Comparison of ENCODE assay signal across 16 cellular contexts in genomic region chr5:169567079-169567478, GRCh38. TPM values are rescaled to one million over a fixed set of nuclear protein-coding genes. Genes with fewer than 3 reads are reported as not detected.
DNase-seq lines count a peak whose midpoint lies in the region; ATAC-seq and TF ChIP-seq lines count a peak whose summit lies in the region.
"Had no signal": no experiment of that assay in that cellular context is flagged by ENCODE, and none has a peak within 500 bp of the region (broad histone marks: within the 10 kb centered on the region; RNA-seq: fewer than 3 reads in every experiment).

No MANE protein-coding gene starts in this region.

- H3K36me3 ChIP-seq in A673 (ENCODE audit: insufficient read depth, low read length, poor library complexity, severe bottlenecking) (no peaks in the 10 kb centered on the region), HCT116 (ENCODE audit: control insufficient read depth in 1 of 2, insufficient read depth in 2 of 2, low read length in 2 of 2) (no peaks in the 10 kb centered on the region), SK-N-SH (replicated peaks in 1 of 2; ENCODE audit: control insufficient read depth in 1 of 2, insufficient read depth in 2 of 2, low read length in 1 of 2) (no peaks in the 10 kb centered on the region)

- H3K9me2 ChIP-seq in HCT116 (ENCODE audit: insufficient read depth) (no peaks in the 10 kb centered on the region), SK-N-SH (no peaks in the 10 kb centered on the region)

- no peaks in the 10 kb centered on the region for H3K4me1 ChIP-seq in A673 (ENCODE audit: insufficient read depth, low read length, poor library complexity, severe bottlenecking)
- H3K4me1 ChIP-seq in HCT116 (ENCODE audit: control insufficient read depth in 1 of 2, insufficient read depth in 2 of 2, low read length in 2 of 2), result no peaks in the 10 kb centered on the region
- no peaks in the 10 kb centered on the region for H3K4me1 ChIP-seq in SK-N-SH (ENCODE audit: control insufficient read depth in 1 of 2, insufficient read depth in 2 of 2, low read depth in 1 of 2, low read length in 1 of 2)

- ATAC-seq in HCT116 (no peak), HG02870 (IDR thresholded peaks at IDR 0.05; ENCODE audit: unreplicated experiment) (no peak), HG03135 (IDR thresholded peaks at IDR 0.05; ENCODE audit: unreplicated experiment) (no peak), GM21381 (IDR thresholded peaks at IDR 0.05; ENCODE audit: unreplicated experiment) (no peak)

- H4K20me1 ChIP-seq in HCT116 (ENCODE audit: insufficient read depth) (no peaks in the 10 kb centered on the region), SK-N-SH (ENCODE audit: insufficient read depth) (no peaks in the 10 kb centered on the region)

- no peaks in the 10 kb centered on the region for H3K79me2 ChIP-seq in HCT116 (ENCODE audit: insufficient read depth, low read length)
- H3K79me2 ChIP-seq in SK-N-SH (ENCODE audit: insufficient read depth), result no peaks in the 10 kb centered on the region

- TF ChIP-seq CTCF in A673 (conservative IDR thresholded peaks at IDR 0.05; ENCODE audit: low read depth, low read length) (no peak), HCT116 (IDR thresholded peaks at IDR 0.05 in 2 of 3, conservative IDR thresholded peaks at IDR 0.05 in 1 of 3; ENCODE audit: borderline replicate concordance in 1 of 3, insufficient read depth in 1 of 3, low read depth in 2 of 3, low read length in 2 of 3) (no peak), SK-N-SH (IDR thresholded peaks at IDR 0.05) (no peak)

- no peak for TF ChIP-seq EP300 in SK-N-SH (IDR thresholded peaks at IDR 0.05; ENCODE audit: borderline replicate concordance in 1 of 2, low read depth in 1 of 2, low read length in 1 of 2)

- H3K9ac ChIP-seq in HCT116 (ENCODE audit: low read length) (no peak overlapping the region), SK-N-SH (no peak overlapping the region)

- RAD21 ChIA-PET in HCT116 (lab: Charles Lee; ENCODE audit: low non-redundant PET in 1 of 2, low total read pairs in 2 of 2, uncharacterized antibody in 2 of 2, unreplicated experiment in 2 of 2), result no interaction called here

- WGBS in SK-N-SH (ENCODE audit: low lambda C conversion rate), result 89% methylated on average over 2 of the region's 2 CpGs

- CTCF ChIA-PET in A673 (lab: Charles Lee), result no interaction called here
- CTCF ChIA-PET in HCT116 (lab: Charles Lee), result no interaction called here
- CTCF ChIA-PET in SK-N-SH (lab: Yijun Ruan, JAX), result interaction anchor here (1.0 to 1.8 kb wide), 3 partner anchors 10 to 564 kb away, joined by 3 to 5 read pairs (median 3); no protein-coding TSS in a partner anchor

- no peak for TF ChIP-seq POLR2A in HCT116 (IDR thresholded peaks at IDR 0.05; ENCODE audit: borderline replicate concordance, extremely low read depth, insufficient read depth, insufficient read length)

- POLR2A ChIA-PET in A673 (lab: Charles Lee; ENCODE audit: low non-redundant PET) (no interaction called here), HCT116 (lab: Charles Lee) (no interaction called here), SK-N-SH (lab: Yijun Ruan, JAX) (no interaction called here)

- BruUV-seq in A673 (replicated peaks; lab: Mats Ljungman, UMichigan) (no TSS peak), HCT116 (replicated peaks; lab: Mats Ljungman, UMichigan) (no TSS peak)

- DNase-seq in A673 (ENCODE audit: low spot score), result peak; percentile 15
- DNase-seq in HCT116 (ENCODE audit: low read depth, low spot score), result no peak
- no peak for DNase-seq in SK-N-SH
- DNase-seq in fibroblast of peridontal ligament (ENCODE audit: extremely low read depth), result peak; percentile 32
- DNase-seq in NCI-H446 treated with DMSO at 0.1 percent for 48 hours (lab: John Stamatoyannopoulos, UW), result no peak
- DNase-seq: activated B cell treated with CpG ODN at 0.5 μM for 24 hours, activated T-cell treated with anti-CD3 and anti-CD28 coated beads for 4 hours, AML-193, DMS153, immature natural killer cell, Karpas-422, midbrain had no signal

- H3K4me2 ChIP-seq in HCT116 (ENCODE audit: low read length) (no peak overlapping the region), SK-N-SH (no peak overlapping the region)

- intact Hi-C loops in A673 (cut with micrococcal nuclease; ENCODE audit: unreplicated experiment) (no loop called here), HCT116 (cut with micrococcal nuclease) (no loop called here)

- peaks cover 67% of the 10 kb centered on the region for H3K27me3 ChIP-seq in A673 (replicated peaks; ENCODE audit: insufficient read depth, low read depth, low read length, poor library complexity)
- H3K27me3 ChIP-seq in HCT116 (ENCODE audit: insufficient read depth, low read length), result peaks cover 20% of the 10 kb centered on the region; the same call in 1 of the 2 replicates
- H3K27me3 ChIP-seq in SK-N-SH (ENCODE audit: insufficient read depth), result no peaks in the 10 kb centered on the region

- H3K9me3 ChIP-seq in A673 (ENCODE audit: low read depth, low read length, poor library complexity, severe bottlenecking) (no peaks in the 10 kb centered on the region), HCT116 (ENCODE audit: control insufficient read depth in 1 of 2, insufficient read depth in 1 of 2, low read depth in 1 of 2, low read length in 2 of 2) (no peaks in the 10 kb centered on the region), SK-N-SH (no peaks in the 10 kb centered on the region)

- H3K4me3 ChIP-seq in A673 (ENCODE audit: low read depth, low read length, poor library complexity, severe bottlenecking) (no peak overlapping the region), HCT116 (replicated peaks in 1 of 2; ENCODE audit: low read depth in 1 of 2, low read length in 2 of 2) (no peak overlapping the region), SK-N-SH (ENCODE audit: low read depth in 2 of 2, low read length in 1 of 2) (no peak overlapping the region)
- H3K4me3 ChIP-seq: SK-N-MC had no signal

- no peak for TF ChIP-seq RAD21 in HCT116 (IDR thresholded peaks at IDR 0.05; ENCODE audit: low read depth)
- TF ChIP-seq RAD21 in SK-N-SH (IDR thresholded peaks at IDR 0.05; ENCODE audit: low read length), result no peak

- H3K27ac ChIP-seq in A673 (ENCODE audit: low read depth, low read length, poor library complexity, severe bottlenecking), result no peak overlapping the region
- H3K27ac ChIP-seq in HCT116 (ENCODE audit: low read depth, low read length), result no peak overlapping the region
- H3K27ac ChIP-seq in SK-N-SH (ENCODE audit: low read depth in 2 of 2, low read length in 1 of 2), result no peak overlapping the region
- H3K27ac ChIP-seq: SK-N-MC had no signal

- peaks cover 9% of the 10 kb centered on the region for H3F3A ChIP-seq in SK-N-SH (replicated peaks; ENCODE audit: insufficient read depth)

- no peak overlapping the region for H2AFZ ChIP-seq in HCT116 (ENCODE audit: low read depth, low read length, poor library complexity, severe bottlenecking)
- no peak overlapping the region for H2AFZ ChIP-seq in SK-N-SH (ENCODE audit: low read depth)

TF ChIP-seq in HCT116, 20 proteins besides CTCF, POLR2A, EP300 and RAD21 (continues in another document):
- TF ChIP-seq ATF3 (IDR thresholded peaks at IDR 0.05) (no peak), ZNF274 (IDR thresholded peaks at IDR 0.05; ENCODE audit: low read depth, low read length) (no peak)

TF ChIP-seq in SK-N-SH, 30 proteins besides CTCF, POLR2A, EP300 and RAD21:
- TF ChIP-seq FOSL2 (IDR thresholded peaks at IDR 0.05; ENCODE audit: borderline replicate concordance, low read depth) (no peak), REST (IDR thresholded peaks at IDR 0.05; ENCODE audit: low read depth, low read length) (peak; percentile 97)

RNA-seq across cellular contexts. Expression of gene SPDL1, which starts 16.5 kb away (rescaled TPM):
- total RNA-seq in A673 (2021) (50.2 and 57.6 TPM in 2 replicates), HCT116 (2021; ENCODE audit: unreplicated experiment) (28.5 TPM)
- 11.7 and 21.5 TPM in 2 replicates for polyA plus RNA-seq in HCT116 (2012)
- polyA plus RNA-seq in SK-N-SH (2012; rRNA removed), result 45.1 and 63.3 TPM in 2 replicates
- polyA plus RNA-seq in SK-N-SH (2012; cell fraction: cytosol; rRNA removed), result 61.5 and 78.9 TPM in 2 replicates
- polyA plus RNA-seq in SK-N-SH (2012; cell fraction: nucleus; rRNA removed), result 43.9 and 111 TPM in 2 replicates

Comparison
In these comparisons a context has a peak if more than half of its experiments do, and no peak if none do; other contexts are left out.
1. DNase-seq: peak in A673 (single experiment) and fibroblast of peridontal ligament (single experiment); none in HCT116 (single experiment), SK-N-SH (single experiment) and NCI-H446 treated with DMSO at 0.1 percent for 48 hours (single experiment).